ENCODE assay signal across 8 cellular contexts in genomic region chr22:38506118-38506962, GRCh38. TPM values are rescaled to one million over a fixed set of nuclear protein-coding genes. Genes with fewer than 3 reads are reported as not detected.
DNase-seq lines count a peak whose midpoint lies in the region; ATAC-seq and TF ChIP-seq lines count a peak whose summit lies in the region.

TSS of gene DDX17 (minus strand) at chr22:38506311.

- H3K4me1 ChIP-seq in liver (ENCODE audit: control insufficient read depth in 4 of 4, insufficient read depth in 4 of 4, low read length in 3 of 4): peaks cover 3 to 44% (median 13%) of the 10 kb centered on the region in 4 donors

- TF ChIP-seq CTCF in dorsolateral prefrontal cortex (IDR thresholded peaks at IDR 0.05 in 54 of 56, conservative IDR thresholded peaks at IDR 0.05 in 2 of 56; ENCODE audit: low read depth in 1 of 56, partially characterized antibody in 56 of 56) (peak in 13 of 56 donors; percentile 4 to 46 (median 17)), liver (IDR thresholded peaks at IDR 0.05; ENCODE audit: low read depth, low read length, missing input control) (no peak)

- peaks cover 0 to 3% (median 1%) of the 10 kb centered on the region in 4 donors for H3K36me3 ChIP-seq in liver (ENCODE audit: control insufficient read depth in 4 of 4, insufficient read depth in 3 of 4, low read depth in 1 of 4, low read length in 3 of 4)

- peak within 1 kb of the TSS; percentile 55 to 98 (median 89) for H3K4me3 ChIP-seq in dorsolateral prefrontal cortex
- H3K4me3 ChIP-seq in liver (ENCODE audit: low read depth in 1 of 3, low read length in 3 of 3): peak within 1 kb of the TSS; percentile 65 to 87 (median 85)

- 3% methylated on average over 83 of the region's 83 CpGs for WGBS in liver

- peak within 1 kb of the TSS; percentile 97 to 98 for H3K9ac ChIP-seq in liver (ENCODE audit: low read depth in 1 of 2, low read length in 2 of 2)

- H3K36me3 Mint-ChIP-seq in activated CD4-positive, alpha-beta memory T cell treated with anti-CD3 and anti-CD28 coated beads for 36 hours: peaks cover 39% of the 10 kb centered on the region

- H3K27me3 ChIP-seq in dorsolateral prefrontal cortex (no peaks in the 10 kb centered on the region), liver (ENCODE audit: control insufficient read depth in 4 of 4, insufficient read depth in 4 of 4, low read length in 3 of 4) (no peaks in the 10 kb centered on the region)

- TF ChIP-seq RAD21 in liver (IDR thresholded peaks at IDR 0.05): peak in 1 of 2 donors; percentile 17

- ATAC-seq in GM19438 (IDR thresholded peaks at IDR 0.05; ENCODE audit: low read depth, unreplicated experiment) (peak; percentile 81), HG03575 (IDR thresholded peaks at IDR 0.05; ENCODE audit: extremely low read depth, insufficient number of reproducible peaks, low FRiP score, unreplicated experiment) (peak; percentile 69)

- H3K4me3 Mint-ChIP-seq in activated CD4-positive, alpha-beta memory T cell treated with anti-CD3 and anti-CD28 coated beads for 36 hours: peak within 1 kb of the TSS; percentile 100

- POLR2A ChIA-PET in activated CD4-positive, alpha-beta memory T cell treated with anti-CD3 and anti-CD28 coated beads for 36 hours (lab: Charles Lee): no interaction called here

- peak within 1 kb of the TSS; percentile 98 to 100 (median 100) for H3K27ac ChIP-seq in dorsolateral prefrontal cortex
- peak within 1 kb of the TSS; percentile 100 for H3K27ac ChIP-seq in liver (ENCODE audit: low read depth in 1 of 2, low read length in 2 of 2)

- H3K4me1 Mint-ChIP-seq in activated CD4-positive, alpha-beta memory T cell treated with anti-CD3 and anti-CD28 coated beads for 36 hours (ENCODE audit: low read depth): peaks cover 41% of the 10 kb centered on the region

- H3K27ac Mint-ChIP-seq in activated CD4-positive, alpha-beta memory T cell treated with anti-CD3 and anti-CD28 coated beads for 36 hours: peak within 1 kb of the TSS; percentile 100

- DNase-seq in CD1c-positive myeloid dendritic cell (ENCODE audit: extremely low spot score) (peak; percentile 98), NCI-H82 treated with DMSO at 0.1 percent for 48 hours (lab: John Stamatoyannopoulos, UW; ENCODE audit: unreplicated experiment) (peak; percentile 88), dorsolateral prefrontal cortex (peak; percentile 87 to 98 (median 96))
- peak; percentile 97 for DNase-seq in activated CD4-positive, alpha-beta memory T cell treated with anti-CD3 and anti-CD28 coated beads for 36 hours
- DNase-seq in stimulated activated CD4-positive, alpha-beta T cell treated with anti-CD3 and anti-CD28 coated beads, Interleukin-4, amount 100 ng/mL, for 24 hours: peak; percentile 94

- no peaks in the 10 kb centered on the region for H3K27me3 Mint-ChIP-seq in activated CD4-positive, alpha-beta memory T cell treated with anti-CD3 and anti-CD28 coated beads for 36 hours

- no peaks in the 10 kb centered on the region for H3K9me3 Mint-ChIP-seq in activated CD4-positive, alpha-beta memory T cell treated with anti-CD3 and anti-CD28 coated beads for 36 hours

- H3K9me3 ChIP-seq in liver (ENCODE audit: control insufficient read depth in 4 of 4, low read length in 3 of 4): no peaks in the 10 kb centered on the region

- CTCF ChIA-PET in activated CD4-positive, alpha-beta memory T cell treated with anti-CD3 and anti-CD28 coated beads for 36 hours (lab: Charles Lee): no interaction called here

- intact Hi-C loops in activated CD4-positive, alpha-beta memory T cell treated with anti-CD3 and anti-CD28 coated beads for 36 hours (cut with micrococcal nuclease): loop anchor here (1.0 to 10.0 kb wide), 6 partner anchors 16 to 662 kb away; partner anchors contain the start of genes ANKRD54, DMC1, EIF3L and GTPBP1
- intact Hi-C loops in dorsolateral prefrontal cortex (cut with DNase I): loop anchor here (2.0 to 10.0 kb wide), 4 partner anchors 64 to 449 kb away; partner anchors contain the start of genes CBY1 (in 2 of the 2), FAM227A (in 2 of the 2), DMC1 (in 1 of the 2) and PICK1 (in 1 of the 2)

TF ChIP-seq in liver, 16 proteins besides CTCF, POLR2A, EP300 and RAD21:
- TF ChIP-seq FOXA1 (IDR thresholded peaks at IDR 0.05): no peak
- peak; percentile 98 for TF ChIP-seq YY1 (IDR thresholded peaks at IDR 0.05)
- TF ChIP-seq ZBTB33 (IDR thresholded peaks at IDR 0.05): peak; percentile 57
- TF ChIP-seq HNF4A (conservative IDR thresholded peaks at IDR 0.05): no peak
- TF ChIP-seq SP1 (IDR thresholded peaks at IDR 0.05): no peak
- no peak for TF ChIP-seq NR2F2 (IDR thresholded peaks at IDR 0.05)
- peak; percentile 9 for TF ChIP-seq FOXA2 (IDR thresholded peaks at IDR 0.05)
- no peak for TF ChIP-seq JUND (IDR thresholded peaks at IDR 0.05)
- TF ChIP-seq GABPA (IDR thresholded peaks at IDR 0.05 in 1 of 2, conservative IDR thresholded peaks at IDR 0.05 in 1 of 2): no peak
- peak in 1 of 2 donors; percentile 7 for TF ChIP-seq RXRA (IDR thresholded peaks at IDR 0.05)
- TF ChIP-seq HNF4G (IDR thresholded peaks at IDR 0.05): no peak
- TF ChIP-seq EGR1 (IDR thresholded peaks at IDR 0.05; ENCODE audit: low read depth in 2 of 2): peak; percentile 99 to 100
- peak; percentile 76 for TF ChIP-seq REST (IDR thresholded peaks at IDR 0.05)
- peak; percentile 37 for TF ChIP-seq TAF1 (conservative IDR thresholded peaks at IDR 0.05)
- TF ChIP-seq ATF3 (IDR thresholded peaks at IDR 0.05): peak; percentile 39
- no peak for TF ChIP-seq MAX (IDR thresholded peaks at IDR 0.05)
TF ChIP-seq in liver: peak in this region for 8.

RNA-seq across cellular contexts. Expression of gene DDX17, which starts in this region (rescaled TPM):
- total RNA-seq in activated CD4-positive, alpha-beta memory T cell treated with anti-CD3 and anti-CD28 coated beads for 36 hours: 100 to 1,000 TPM; 353 to 358 TPM
- 100 to 1,000 TPM; 359 to 670 (median 471) TPM for total RNA-seq in dorsolateral prefrontal cortex
- total RNA-seq in liver: 100 to 1,000 TPM; 279 to 451 TPM
- 10 to 100 TPM; 46.3 to 67.3 TPM for polyA plus RNA-seq in liver

Comparison
In these comparisons a context has a peak if more than half of its experiments do, and no peak if none do; other contexts are left out.
1. Peak in every context shown above with its lines: DNase-seq, ATAC-seq, H3K4me3 ChIP-seq and H3K27ac ChIP-seq.